Comparison of ENCODE assay signal across 8 cellular contexts in the genomic region with DNA sequence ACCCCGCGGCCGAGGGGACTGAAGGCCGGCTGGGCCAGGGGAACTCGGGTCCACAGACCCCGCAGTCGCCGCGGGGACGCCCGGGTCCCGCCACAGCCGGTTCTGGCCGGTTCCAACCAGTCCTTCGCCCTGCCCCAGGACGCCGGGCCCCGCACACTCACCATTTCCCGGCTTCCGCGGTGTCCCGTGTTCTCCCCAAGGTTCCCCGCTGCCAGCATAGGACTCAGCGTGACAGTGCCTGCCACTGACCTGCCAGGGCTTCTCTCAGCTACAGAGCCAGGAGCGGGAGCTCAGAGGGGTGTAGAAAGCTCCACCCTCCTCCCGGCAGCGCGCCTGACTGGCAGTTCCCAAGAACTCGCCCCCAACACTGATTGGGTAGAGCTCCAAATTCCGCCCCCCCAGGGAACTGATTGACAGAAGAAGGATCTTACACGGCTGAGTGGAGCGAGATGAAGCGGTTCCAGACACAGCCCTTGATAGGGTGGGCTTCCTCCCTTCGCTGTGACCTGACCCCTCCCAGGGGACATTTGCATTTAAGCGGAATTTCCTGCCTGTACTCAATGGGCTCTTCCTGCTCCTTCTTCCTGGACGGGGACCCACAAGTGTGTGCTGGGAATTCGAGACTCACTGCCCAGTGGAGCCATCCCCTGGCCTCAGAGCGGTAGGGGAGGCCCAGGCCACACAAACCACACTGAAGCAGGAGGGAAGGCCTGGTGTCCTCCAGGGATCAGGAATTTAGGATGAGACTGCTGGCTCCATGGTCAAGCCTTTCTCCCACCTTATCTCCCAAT. TPM values are rescaled to one million over a fixed set of nuclear protein-coding genes. Genes with fewer than 3 reads are reported as not detected.
DNase-seq lines count a peak whose midpoint lies in the region; ATAC-seq and TF ChIP-seq lines count a peak whose summit lies in the region.

A gene (minus strand): TSS at position 312 of the 791 bp plus-strand sequence. CDS start 2,052 bp downstream, outside the sequence.

- peak; percentile 93 to 94 for ATAC-seq in CD4-positive, CD25-positive, alpha-beta regulatory T cell (ENCODE audit: low read depth in 2 of 2)
- ATAC-seq in GM19351 (IDR thresholded peaks at IDR 0.05; ENCODE audit: unreplicated experiment) (peak; percentile 90), HG03565 (IDR thresholded peaks at IDR 0.05; ENCODE audit: unreplicated experiment) (peak; percentile 79)

- no peak within 1 kb of the TSS for H3K27ac ChIP-seq in CD4-positive, CD25-positive, alpha-beta regulatory T cell (ENCODE audit: insufficient read depth, low read length, poor library complexity, severe bottlenecking)
- H3K27ac ChIP-seq in esophagus squamous epithelium (peak within 1 kb of the TSS; percentile 79 to 94 (median 86)), muscle layer of duodenum (ENCODE audit: low read length) (peak within 1 kb of the TSS; percentile 71)

- WGBS in esophagus squamous epithelium, 2 donors = 0% methylated on average over 4 of the region's 38 CpGs

- TF ChIP-seq CTCF in esophagus squamous epithelium (IDR thresholded peaks at IDR 0.05) = peak; percentile 28 to 63 (median 55)

- H3K27me3 ChIP-seq in CD4-positive, CD25-positive, alpha-beta regulatory T cell (ENCODE audit: control insufficient read depth, insufficient read depth, low read length) = no peaks in the 10 kb centered on the region
- H3K27me3 ChIP-seq in esophagus squamous epithelium = no peaks in the 10 kb centered on the region
- H3K27me3 ChIP-seq in muscle layer of duodenum (ENCODE audit: low read depth, low read length) = no peaks in the 10 kb centered on the region

- peaks cover 0 to 3% (median 2%) of the 10 kb centered on the region in 7 donors for H3K9me3 Mint-ChIP-seq in CD4-positive, CD25-positive, alpha-beta regulatory T cell

- H3K4me1 Mint-ChIP-seq in CD4-positive, CD25-positive, alpha-beta regulatory T cell = peaks cover 0 to 29% (median 9%) of the 10 kb centered on the region in 4 donors

- H3K36me3 ChIP-seq in CD4-positive, CD25-positive, alpha-beta regulatory T cell (ENCODE audit: control insufficient read depth, insufficient read depth, low read length) = no peaks in the 10 kb centered on the region
- no peaks in the 10 kb centered on the region for H3K36me3 ChIP-seq in esophagus squamous epithelium
- no peaks in the 10 kb centered on the region for H3K36me3 ChIP-seq in muscle layer of duodenum (ENCODE audit: control insufficient read depth in 1 of 2, insufficient read depth in 2 of 2, low read length in 2 of 2)

- peak within 1 kb of the TSS; percentile 87 to 96 (median 94) for H3K4me3 Mint-ChIP-seq in CD4-positive, CD25-positive, alpha-beta regulatory T cell

- H3K27me3 Mint-ChIP-seq in CD4-positive, CD25-positive, alpha-beta regulatory T cell = no peaks in the 10 kb centered on the region

- H3K9me3 ChIP-seq in CD4-positive, CD25-positive, alpha-beta regulatory T cell (ENCODE audit: control insufficient read depth in 2 of 2, low read length in 2 of 2) = no peaks in the 10 kb centered on the region
- H3K9me3 ChIP-seq in esophagus squamous epithelium = no peaks in the 10 kb centered on the region
- no peaks in the 10 kb centered on the region for H3K9me3 ChIP-seq in muscle layer of duodenum (ENCODE audit: control insufficient read depth in 1 of 2, low read length in 2 of 2)

- peak in 3 of 4 donors; percentile 54 to 82 (median 63) for TF ChIP-seq POLR2A in esophagus squamous epithelium (IDR thresholded peaks at IDR 0.05)

- H3K4me1 ChIP-seq in CD4-positive, CD25-positive, alpha-beta regulatory T cell (ENCODE audit: control insufficient read depth, insufficient read depth, low read length, poor library complexity, severe bottlenecking) = peaks cover 6% of the 10 kb centered on the region
- peaks cover 5 to 22% (median 10%) of the 10 kb centered on the region in 3 donors for H3K4me1 ChIP-seq in esophagus squamous epithelium
- H3K4me1 ChIP-seq in muscle layer of duodenum (ENCODE audit: control insufficient read depth in 1 of 2, insufficient read depth in 2 of 2, low read length in 2 of 2) = peaks cover 2 to 10% of the 10 kb centered on the region in 2 donors

- H3K27ac Mint-ChIP-seq in CD4-positive, CD25-positive, alpha-beta regulatory T cell = peak within 1 kb of the TSS; percentile 83 to 95 (median 86)

- peaks cover 4% of the 10 kb centered on the region for H3K36me3 Mint-ChIP-seq in CD4-positive, CD25-positive, alpha-beta regulatory T cell

- H3K4me3 ChIP-seq in CD4-positive, CD25-positive, alpha-beta regulatory T cell (ENCODE audit: low read depth, low read length) = peak within 1 kb of the TSS; percentile 64
- peak within 1 kb of the TSS; percentile 65 to 89 (median 82) for H3K4me3 ChIP-seq in esophagus squamous epithelium
- H3K4me3 ChIP-seq in muscle layer of duodenum (ENCODE audit: low read depth in 1 of 2, low read length in 2 of 2) = peak within 1 kb of the TSS; percentile 76 to 86

- intact Hi-C loops in esophagus squamous epithelium (cut with DNase I) = no loop called here

- DNase-seq in CD4-positive, CD25-positive, alpha-beta regulatory T cell = peak; percentile 57 to 84 (median 65)
- DNase-seq in activated T-helper 1 cell treated with Interleukin-2 at 50 U/mL for 16 hours (ENCODE audit: low read depth) = peak; percentile 62
- peak; percentile 76 for DNase-seq in esophagus squamous epithelium (lab: John Stamatoyannopoulos, UW)
- DNase-seq in stimulated activated CD8-positive, alpha-beta memory T cell treated with anti-CD3 and anti-CD28 coated beads, Interleukin-7, amount 100 ng/mL, for 24 hours (ENCODE audit: low read depth) = peak; percentile 71

TF ChIP-seq in PFSK-1, 5 proteins besides CTCF, POLR2A, EP300 and RAD21:
- TF ChIP-seq TAF1 (IDR thresholded peaks at IDR 0.05; ENCODE audit: borderline replicate concordance, insufficient read depth, low read length) (no peak), POLR2AphosphoS5 (IDR thresholded peaks at IDR 0.05; ENCODE audit: low read depth, low read length) (peak; percentile 58; the same call in 1 of the 2 replicates), FOXP2 (optimal IDR thresholded peaks at IDR 0.05; ENCODE audit: borderline replicate concordance, extremely low read depth, extremely low read length, insufficient read depth) (peak; percentile 46), SIN3A (IDR thresholded peaks at IDR 0.05; ENCODE audit: borderline replicate concordance, insufficient read depth, low read length) (no peak)
- TF ChIP-seq, protein P1, sequence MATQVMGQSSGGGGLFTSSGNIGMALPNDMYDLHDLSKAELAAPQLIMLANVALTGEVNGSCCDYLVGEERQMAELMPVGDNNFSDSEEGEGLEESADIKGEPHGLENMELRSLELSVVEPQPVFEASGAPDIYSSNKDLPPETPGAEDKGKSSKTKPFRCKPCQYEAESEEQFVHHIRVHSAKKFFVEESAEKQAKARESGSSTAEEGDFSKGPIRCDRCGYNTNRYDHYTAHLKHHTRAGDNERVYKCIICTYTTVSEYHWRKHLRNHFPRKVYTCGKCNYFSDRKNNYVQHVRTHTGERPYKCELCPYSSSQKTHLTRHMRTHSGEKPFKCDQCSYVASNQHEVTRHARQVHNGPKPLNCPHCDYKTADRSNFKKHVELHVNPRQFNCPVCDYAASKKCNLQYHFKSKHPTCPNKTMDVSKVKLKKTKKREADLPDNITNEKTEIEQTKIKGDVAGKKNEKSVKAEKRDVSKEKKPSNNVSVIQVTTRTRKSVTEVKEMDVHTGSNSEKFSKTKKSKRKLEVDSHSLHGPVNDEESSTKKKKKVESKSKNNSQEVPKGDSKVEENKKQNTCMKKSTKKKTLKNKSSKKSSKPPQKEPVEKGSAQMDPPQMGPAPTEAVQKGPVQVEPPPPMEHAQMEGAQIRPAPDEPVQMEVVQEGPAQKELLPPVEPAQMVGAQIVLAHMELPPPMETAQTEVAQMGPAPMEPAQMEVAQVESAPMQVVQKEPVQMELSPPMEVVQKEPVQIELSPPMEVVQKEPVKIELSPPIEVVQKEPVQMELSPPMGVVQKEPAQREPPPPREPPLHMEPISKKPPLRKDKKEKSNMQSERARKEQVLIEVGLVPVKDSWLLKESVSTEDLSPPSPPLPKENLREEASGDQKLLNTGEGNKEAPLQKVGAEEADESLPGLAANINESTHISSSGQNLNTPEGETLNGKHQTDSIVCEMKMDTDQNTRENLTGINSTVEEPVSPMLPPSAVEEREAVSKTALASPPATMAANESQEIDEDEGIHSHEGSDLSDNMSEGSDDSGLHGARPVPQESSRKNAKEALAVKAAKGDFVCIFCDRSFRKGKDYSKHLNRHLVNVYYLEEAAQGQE (IDR thresholded peaks at IDR 0.05; ENCODE audit: insufficient read depth in 1 of 2, low read depth in 2 of 2, low read length in 2 of 2) = no peak

RNA-seq across cellular contexts. Expression of the gene that starts here (rescaled TPM):
- total RNA-seq in CD4-positive, CD25-positive, alpha-beta regulatory T cell = 0.54 TPM
- polyA plus RNA-seq in CD4-positive, CD25-positive, alpha-beta regulatory T cell = 1 to 10 TPM in 1 of 4 donors, under 1 TPM in 3; 0.48 to 2.3 (median 0.75) TPM
- polyA plus RNA-seq in PFSK-1 (2012; ENCODE audit: insufficient read length, low read depth) = not detected
- 1 to 10 TPM in 2 of 4 donors, under 1 TPM in 2; 0.45 to 2.5 (median 1.1) TPM for total RNA-seq in esophagus squamous epithelium
